24 cellular contexts compared by ENCODE assay signal in genomic region chr13:21615427-21615826, GRCh38. TPM values are rescaled to one million over a fixed set of nuclear protein-coding genes. Genes with fewer than 3 reads are reported as not detected.
"Had no signal": no experiment of that assay in that cellular context is flagged by ENCODE, and none has a peak within 500 bp of the region (broad histone marks: within the 10 kb centered on the region; RNA-seq: fewer than 3 reads in every experiment).

No MANE protein-coding gene starts in this region.

- H3K27me3 ChIP-seq: adrenal gland, Peyer's patch, SJSA1 had no signal

- H3K9me3 ChIP-seq: adrenal gland, Peyer's patch, SJSA1 had no signal

- DNase-seq: activated CD4-positive, alpha-beta T cell treated with anti-CD3 and anti-CD28 coated beads for 48 hours; activated CD4-positive, alpha-beta T cell treated with anti-CD3 and anti-CD28 coated beads, Interleukin-2, amount 50 U/mL, for 4 hours; activated CD4-positive, CD25-positive, alpha-beta regulatory T cell treated with anti-CD3 and anti-CD28 coated beads, Interleukin-2, amount 50 U/mL, for 72 hours; activated CD8-positive, alpha-beta memory T cell treated with anti-CD3 and anti-CD28 coated beads, Interleukin-2, amount 50 U/mL, for 48 hours; activated CD8-positive, alpha-beta T cell treated with anti-CD3 and anti-CD28 coated beads, Interleukin-2, amount 10 ng/mL, durations not matched to agents 7 days and 5 days; activated naive CD4-positive, alpha-beta T cell treated with anti-CD3 and anti-CD28 coated beads, Interleukin-2, amount 50 U/mL, for 16 hours; activated naive CD8-positive, alpha-beta T cell treated with anti-CD3 and anti-CD28 coated beads, Interleukin-2, amount 10 ng/mL, durations not matched to agents 7 days and 5 days; activated T-cell treated with anti-CD3 and anti-CD28 coated beads, Interleukin-2, amount 50 U/mL, for 1 hour; anterior cingulate cortex; cerebellar nuclear complex; Kasumi-1; NCI-H1048; NCI-H146; NCI-H187 treated with DMSO at 0.1 percent for 48 hours; NCI-H2081 treated with DMSO at 0.1 percent for 48 hours; NCI-H2171; NCI-H226; NCI-H510A treated with DMSO at 0.1 percent for 48 hours; NCI-H748 treated with DMSO at 0.1 percent for 48 hours; Peyer's patch; SHP77 had no signal

- H3K36me3 ChIP-seq: adrenal gland, Peyer's patch, SJSA1 had no signal

- H3K4me1 ChIP-seq: adrenal gland, Peyer's patch had no signal

- H3K4me3 ChIP-seq: Peyer's patch had no signal

- H3K27ac ChIP-seq: adrenal gland, Peyer's patch had no signal

RNA-seq across cellular contexts. Expression of gene FGF9, which starts 55.4 kb away (rescaled TPM):
- total RNA-seq: M059J had no signal
